ENCODE assay signal across 8 cellular contexts in the genomic region with DNA sequence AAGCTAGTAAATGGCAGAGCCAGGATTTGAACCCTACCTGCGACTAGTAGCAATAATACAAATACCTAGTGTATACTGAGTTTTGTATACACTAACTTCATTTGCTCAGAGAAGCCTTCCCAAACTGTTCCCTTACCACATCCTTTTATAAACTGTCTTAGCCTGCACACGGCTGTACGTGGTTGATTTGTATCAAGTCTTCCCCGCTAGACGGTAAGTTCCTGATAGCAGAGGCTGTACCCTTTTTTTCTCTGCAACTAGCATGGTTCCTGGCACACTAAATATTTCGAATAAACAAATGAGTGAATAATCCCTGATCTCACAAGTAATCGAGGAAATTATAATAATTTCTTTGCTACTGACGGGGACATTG. TPM values are rescaled to one million over a fixed set of nuclear protein-coding genes. Genes with fewer than 3 reads are reported as not detected.
A peak's percentile ranks its signal among the peaks of the same experiment; 100 is the strongest.
DNase-seq lines count a peak whose midpoint lies in the region; ATAC-seq and TF ChIP-seq lines count a peak whose summit lies in the region.

No MANE protein-coding gene starts in this region.

- no peak for ATAC-seq in naive B cell (ENCODE audit: low read depth in 2 of 2)
- no peak for ATAC-seq in HG03354 (IDR thresholded peaks at IDR 0.05; ENCODE audit: poor library complexity, severe bottlenecking, unreplicated experiment)

- H3K4me3 ChIP-seq in AG09309 (ENCODE audit: control insufficient read depth, low read depth, low read length) (peak overlapping the region; percentile 97), coronary artery (peak overlapping the region; percentile 86)

- peak overlapping the region; percentile 89 to 100 (median 100) for H3K27ac Mint-ChIP-seq in naive B cell

- peak overlapping the region; percentile 98 to 100 (median 99) for H3K4me3 Mint-ChIP-seq in naive B cell

- H3K36me3 ChIP-seq in KOPT-K1 (ENCODE audit: insufficient read depth, low read length), result peaks cover 24% of the 10 kb centered on the region

- DNase-seq in AG09309 (ENCODE audit: low read depth) (no peak), coronary artery (ENCODE audit: low spot score) (no peak), naive B cell (no peak), NCI-H1436 (lab: John Stamatoyannopoulos, UW) (no peak), putamen (ENCODE audit: low spot score) (no peak), SK-N-DZ (ENCODE audit: low spot score) (no peak)

- H3K27me3 Mint-ChIP-seq in naive B cell, result no peaks in the 10 kb centered on the region

- H3K9me3 ChIP-seq in KOPT-K1 (ENCODE audit: insufficient read depth, low read length, poor library complexity, severe bottlenecking), result no peaks in the 10 kb centered on the region

- H3K9me3 Mint-ChIP-seq in naive B cell, result peaks cover 0 to 2% (median 0%) of the 10 kb centered on the region in 7 donors

- TF ChIP-seq CTCF in AG09309 (IDR thresholded peaks at IDR 0.05; ENCODE audit: control insufficient read depth, insufficient read depth, low read depth, low read length, missing control alignments) (no peak), coronary artery (IDR thresholded peaks at IDR 0.05) (no peak)

- H3K4me1 Mint-ChIP-seq in naive B cell, result peaks cover 26 to 50% (median 34%) of the 10 kb centered on the region in 3 donors

- H3K36me3 Mint-ChIP-seq in naive B cell, result peaks cover 0 to 9% of the 10 kb centered on the region in 2 donors

- peak overlapping the region; percentile 68 for H3K27ac ChIP-seq in KOPT-K1 (ENCODE audit: low read depth, low read length, poor library complexity, severe bottlenecking)
- H3K27ac ChIP-seq in coronary artery, result peak overlapping the region; percentile 78 to 83

RNA-seq across cellular contexts. Expression of gene RTF2, which starts 0.6 kb away (rescaled TPM):
- polyA plus RNA-seq in naive B cell (ENCODE audit: low read depth in 6 of 6), result 100 to 1,000 TPM; 130 to 152 (median 141) TPM
- 98.7 and 103 TPM in 2 replicates for polyA plus RNA-seq in SK-N-DZ (2014; cell fraction: cytosol; rRNA removed)
- polyA plus RNA-seq in SK-N-DZ (2014; cell fraction: nucleus; rRNA removed), result 79.5 and 107 TPM in 2 replicates

RNA-seq across cellular contexts. Expression of gene FAM209A, which starts 55.5 kb away (rescaled TPM):
- polyA plus RNA-seq in naive B cell (ENCODE audit: low read depth in 6 of 6), result 1 to 10 TPM in 1 of 6 donors, under 1 TPM in 3, not detected in 2; 0.38 to 1.1 (median 0.73) TPM
- polyA plus RNA-seq in SK-N-DZ (2014; cell fraction: cytosol; rRNA removed), result 0.99 and 1.1 TPM in 2 replicates
- not detected in 2 replicates for polyA plus RNA-seq in SK-N-DZ (2014; cell fraction: nucleus; rRNA removed)

RNA-seq across cellular contexts. Expression of gene CASS4, which starts 57.0 kb away (rescaled TPM):
- under 1 TPM in 4 of 6 donors, not detected in 2; 0.20 to 0.46 (median 0.28) TPM for polyA plus RNA-seq in naive B cell (ENCODE audit: low read depth in 6 of 6)
- polyA plus RNA-seq in SK-N-DZ (2014; cell fraction: cytosol; rRNA removed), result not detected in 2 replicates
- not detected in 2 replicates for polyA plus RNA-seq in SK-N-DZ (2014; cell fraction: nucleus; rRNA removed)
